2 cellular contexts compared by ENCODE assay signal in the genomic region with DNA sequence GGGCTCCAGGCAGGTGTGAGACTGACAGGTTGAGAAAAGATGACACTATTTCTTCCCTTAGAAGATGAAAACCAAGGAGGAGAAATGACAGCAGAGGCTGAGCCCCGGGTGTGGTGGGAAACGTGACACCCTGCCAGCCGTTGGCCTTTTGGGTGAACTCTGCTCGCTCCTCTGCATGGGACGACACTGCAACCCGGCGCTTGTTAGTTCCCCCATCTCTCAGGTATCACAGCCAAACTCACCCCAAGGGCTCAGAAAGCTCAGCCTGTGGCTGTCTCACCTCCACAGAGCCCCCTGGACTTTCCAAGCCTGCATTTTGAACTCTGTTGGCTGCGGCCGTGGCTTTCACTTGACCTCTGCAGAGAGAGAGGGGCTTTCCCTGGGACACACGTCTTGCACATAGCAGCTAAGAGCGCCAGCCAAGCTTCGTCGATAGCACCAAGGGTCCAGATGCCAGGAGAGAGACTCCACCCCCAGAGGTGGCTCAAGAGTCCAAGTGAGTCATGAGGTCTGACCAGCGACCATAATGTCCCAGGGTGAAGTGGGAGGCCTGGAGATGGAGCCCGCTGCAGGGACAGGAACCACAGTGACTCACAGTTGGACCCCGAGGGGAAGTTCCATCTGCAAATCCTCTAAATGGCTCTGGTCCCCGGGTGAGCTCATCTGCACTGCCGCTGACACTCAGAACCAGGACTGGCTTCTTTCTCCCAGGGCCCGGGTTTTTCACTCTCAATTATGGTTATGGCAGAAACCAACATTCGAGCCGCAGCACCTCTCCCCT.
A peak's percentile ranks its signal among the peaks of the same experiment; 100 is the strongest.
TF ChIP-seq lines count a peak whose summit lies in the region.

No MANE protein-coding gene starts in this region.

TF ChIP-seq in GM23338, 12 proteins besides CTCF, POLR2A, EP300 and RAD21 (continued from another document and continues in another):
- TF ChIP-seq, protein P1, sequence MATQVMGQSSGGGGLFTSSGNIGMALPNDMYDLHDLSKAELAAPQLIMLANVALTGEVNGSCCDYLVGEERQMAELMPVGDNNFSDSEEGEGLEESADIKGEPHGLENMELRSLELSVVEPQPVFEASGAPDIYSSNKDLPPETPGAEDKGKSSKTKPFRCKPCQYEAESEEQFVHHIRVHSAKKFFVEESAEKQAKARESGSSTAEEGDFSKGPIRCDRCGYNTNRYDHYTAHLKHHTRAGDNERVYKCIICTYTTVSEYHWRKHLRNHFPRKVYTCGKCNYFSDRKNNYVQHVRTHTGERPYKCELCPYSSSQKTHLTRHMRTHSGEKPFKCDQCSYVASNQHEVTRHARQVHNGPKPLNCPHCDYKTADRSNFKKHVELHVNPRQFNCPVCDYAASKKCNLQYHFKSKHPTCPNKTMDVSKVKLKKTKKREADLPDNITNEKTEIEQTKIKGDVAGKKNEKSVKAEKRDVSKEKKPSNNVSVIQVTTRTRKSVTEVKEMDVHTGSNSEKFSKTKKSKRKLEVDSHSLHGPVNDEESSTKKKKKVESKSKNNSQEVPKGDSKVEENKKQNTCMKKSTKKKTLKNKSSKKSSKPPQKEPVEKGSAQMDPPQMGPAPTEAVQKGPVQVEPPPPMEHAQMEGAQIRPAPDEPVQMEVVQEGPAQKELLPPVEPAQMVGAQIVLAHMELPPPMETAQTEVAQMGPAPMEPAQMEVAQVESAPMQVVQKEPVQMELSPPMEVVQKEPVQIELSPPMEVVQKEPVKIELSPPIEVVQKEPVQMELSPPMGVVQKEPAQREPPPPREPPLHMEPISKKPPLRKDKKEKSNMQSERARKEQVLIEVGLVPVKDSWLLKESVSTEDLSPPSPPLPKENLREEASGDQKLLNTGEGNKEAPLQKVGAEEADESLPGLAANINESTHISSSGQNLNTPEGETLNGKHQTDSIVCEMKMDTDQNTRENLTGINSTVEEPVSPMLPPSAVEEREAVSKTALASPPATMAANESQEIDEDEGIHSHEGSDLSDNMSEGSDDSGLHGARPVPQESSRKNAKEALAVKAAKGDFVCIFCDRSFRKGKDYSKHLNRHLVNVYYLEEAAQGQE (IDR thresholded peaks at IDR 0.05; ENCODE audit: unreplicated experiment): no peak
- TF ChIP-seq ZNF114 (CRISPR knock-in tag; IDR thresholded peaks at IDR 0.05) (no peak), NANOG (IDR thresholded peaks at IDR 0.05; ENCODE audit: borderline replicate concordance) (no peak), POLR2AphosphoS5 (IDR thresholded peaks at IDR 0.05; ENCODE audit: low read depth) (no peak), STAT1 (IDR thresholded peaks at IDR 0.05; ENCODE audit: unreplicated experiment) (no peak), EZH2phosphoT487 (IDR thresholded peaks at IDR 0.05; ENCODE audit: unreplicated experiment) (no peak), JUNB (IDR thresholded peaks at IDR 0.05; ENCODE audit: unreplicated experiment) (no peak), EZH2 (IDR thresholded peaks at IDR 0.05; ENCODE audit: low read depth, unreplicated experiment) (no peak)
- TF ChIP-seq, protein P2, sequence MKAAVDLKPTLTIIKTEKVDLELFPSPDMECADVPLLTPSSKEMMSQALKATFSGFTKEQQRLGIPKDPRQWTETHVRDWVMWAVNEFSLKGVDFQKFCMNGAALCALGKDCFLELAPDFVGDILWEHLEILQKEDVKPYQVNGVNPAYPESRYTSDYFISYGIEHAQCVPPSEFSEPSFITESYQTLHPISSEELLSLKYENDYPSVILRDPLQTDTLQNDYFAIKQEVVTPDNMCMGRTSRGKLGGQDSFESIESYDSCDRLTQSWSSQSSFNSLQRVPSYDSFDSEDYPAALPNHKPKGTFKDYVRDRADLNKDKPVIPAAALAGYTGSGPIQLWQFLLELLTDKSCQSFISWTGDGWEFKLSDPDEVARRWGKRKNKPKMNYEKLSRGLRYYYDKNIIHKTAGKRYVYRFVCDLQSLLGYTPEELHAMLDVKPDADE (IDR thresholded peaks at IDR 0.05): no peak

TF ChIP-seq in Ishikawa, 13 proteins besides CTCF, POLR2A, EP300 and RAD21 (continued from another document):
- TF ChIP-seq, protein P1 (IDR thresholded peaks at IDR 0.05; ENCODE audit: low read depth): no peak
- TF ChIP-seq TCF12 (IDR thresholded peaks at IDR 0.05; ENCODE audit: low read depth) (0 out of 2 replicates have a peak, but pooled peaks have one; percentile 17), ZBTB7A (IDR thresholded peaks at IDR 0.05; ENCODE audit: low read depth) (no peak)
